ENCODE assay signal across 25 cellular contexts in genomic region chr1:110218137-110218536, GRCh38.
"Had no signal": no experiment of that assay in that cellular context is flagged by ENCODE, and none has a peak within 500 bp of the region (broad histone marks: within the 10 kb centered on the region; RNA-seq: fewer than 3 reads in every experiment).

No MANE protein-coding gene starts in this region.

- H3K4me3 Mint-ChIP-seq: naive thymus-derived CD4-positive, alpha-beta T cell; natural killer cell treated with Interleukin-12 subunit alpha and Interleukin-12 subunit beta and Interleukin-15 and Interleukin-18, amount 100 ng/mL, for 72 hours; stimulated activated naive B cell treated with anti-CD40 and anti-IgM and Interleukin-4, amounts not matched to agents 10 μg/mL and 1 μg/mL and 100 μg/mL, for 72 hours had no signal

- H3K9me3 Mint-ChIP-seq: naive thymus-derived CD4-positive, alpha-beta T cell; natural killer cell treated with Interleukin-12 subunit alpha and Interleukin-12 subunit beta and Interleukin-15 and Interleukin-18, amount 100 ng/mL, for 72 hours; stimulated activated naive B cell treated with anti-CD40 and anti-IgM and Interleukin-4, amounts not matched to agents 10 μg/mL and 1 μg/mL and 100 μg/mL, for 72 hours had no signal

- H3K9me3 ChIP-seq: left ventricle myocardium inferior, mucosa of descending colon, pancreas, prostate gland, stomach, testis, thyroid gland, transverse colon, upper lobe of right lung, uterus had no signal

- H3K27ac Mint-ChIP-seq: natural killer cell treated with Interleukin-12 subunit alpha and Interleukin-12 subunit beta and Interleukin-15 and Interleukin-18, amount 100 ng/mL, for 72 hours; stimulated activated naive B cell treated with anti-CD40 and anti-IgM and Interleukin-4, amounts not matched to agents 10 μg/mL and 1 μg/mL and 100 μg/mL, for 72 hours had no signal

- H3K27ac ChIP-seq: left ventricle myocardium inferior, pancreas, prostate gland, stomach, testis, thyroid gland, transverse colon, upper lobe of right lung, uterus had no signal

- DNase-seq: left ventricle myocardium inferior; midbrain; mucosa of descending colon; naive thymus-derived CD4-positive, alpha-beta T cell; posterior cingulate gyrus; retina; right cardiac atrium; stimulated activated CD4-positive, alpha-beta T cell treated with anti-CD3 and anti-CD28 coated beads, Interleukin-12 subunit alpha, Interleukin-12 subunit beta, amount 100 ng/mL, for 4 hours; stimulated activated CD4-positive, alpha-beta T cell treated with anti-CD3 and anti-CD28 coated beads, Interleukin-15, amount 100 ng/mL, for 24 hours; stimulated activated CD4-positive, alpha-beta T cell treated with anti-CD3 and anti-CD28 coated beads, Interleukin-2, amount 100 ng/mL, for 24 hours; stimulated activated CD4-positive, alpha-beta T cell treated with anti-CD3 and anti-CD28 coated beads, Interleukin-4, amount 100 ng/mL, for 1 hour; stimulated activated naive B cell treated with anti-CD40 and anti-IgM and Interleukin-4, amounts not matched to agents 10 μg/mL and 1 μg/mL and 100 μg/mL, for 72 hours; stimulated activated naive CD8-positive, alpha-beta T cell treated with anti-CD3 and anti-CD28 coated beads, Interleukin-15, Interleukin-2, amounts not matched to agents 100 U/mL and 50 U/mL, for 24 hours; stomach; testis; thyroid gland; transverse colon; upper lobe of right lung; uterus had no signal

- H3K27me3 Mint-ChIP-seq: stimulated activated naive B cell treated with anti-CD40 and anti-IgM and Interleukin-4, amounts not matched to agents 10 μg/mL and 1 μg/mL and 100 μg/mL, for 72 hours had no signal

- H3K36me3 Mint-ChIP-seq: natural killer cell treated with Interleukin-12 subunit alpha and Interleukin-12 subunit beta and Interleukin-15 and Interleukin-18, amount 100 ng/mL, for 72 hours had no signal

- H3K27me3 ChIP-seq: pancreas, stomach, testis, thyroid gland, transverse colon, upper lobe of right lung, uterus had no signal

- H3K4me1 ChIP-seq: prostate gland, thyroid gland, uterus had no signal

- ATAC-seq: mucosa of descending colon; naive thymus-derived CD4-positive, alpha-beta T cell; natural killer cell treated with Interleukin-12 subunit alpha and Interleukin-12 subunit beta and Interleukin-15 and Interleukin-18, amount 100 ng/mL, for 72 hours; pancreas; right cardiac atrium; sciatic nerve; stimulated activated naive B cell treated with anti-CD40 and anti-IgM and Interleukin-4, amounts not matched to agents 10 μg/mL and 1 μg/mL and 100 μg/mL, for 72 hours; stimulated activated naive CD8-positive, alpha-beta T cell treated with anti-CD3 and anti-CD28 coated beads, Interleukin-15, Interleukin-2, amounts not matched to agents 100 U/mL and 50 U/mL, for 24 hours; upper lobe of right lung had no signal

- H3K36me3 ChIP-seq: pancreas, prostate gland, thyroid gland, transverse colon, upper lobe of right lung, uterus had no signal

- H3K4me3 ChIP-seq: left ventricle myocardium inferior, lung, mucosa of descending colon, pancreas, prostate gland, skin epidermis, stomach, testis, thyroid gland, transverse colon, upper lobe of right lung, uterus had no signal
